Comparison of ENCODE assay signal across 8 cellular contexts in genomic region chr22:46736705-46737104, GRCh38. TPM values are rescaled to one million over a fixed set of nuclear protein-coding genes. Genes with fewer than 3 reads are reported as not detected.
DNase-seq lines count a peak whose midpoint lies in the region; ATAC-seq, FAIRE-seq and TF ChIP-seq lines count a peak whose summit lies in the region.

No MANE protein-coding gene starts in this region.

- BruUV-seq in HCT116 (replicated peaks; lab: Mats Ljungman, UMichigan) = no TSS peak

- TF ChIP-seq RAD21 in HCT116 (IDR thresholded peaks at IDR 0.05; ENCODE audit: low read depth) = no peak

- CTCF ChIA-PET in HCT116 (lab: Charles Lee) = interaction anchor here (0.7 kb wide), 1 partner anchor 1640 kb away, joined by 4 read pairs; no protein-coding TSS in a partner anchor
- CTCF ChIA-PET in activated CD8-positive, alpha-beta T cell treated with anti-CD3 and anti-CD28 coated beads for 36 hours (lab: Charles Lee) = interaction anchor here (1.2 to 2.5 kb wide), 3 partner anchors 22 to 173 kb away, joined by 3 to 8 read pairs (median 5); no protein-coding TSS in a partner anchor

- H3K27me3 ChIP-seq in HCT116 (ENCODE audit: insufficient read depth, low read length) = no peaks in the 10 kb centered on the region
- no peaks in the 10 kb centered on the region for H3K27me3 ChIP-seq in left ventricle myocardium inferior (ENCODE audit: low read depth)
- no peaks in the 10 kb centered on the region for H3K27me3 ChIP-seq in small intestine (ENCODE audit: control insufficient read depth in 2 of 2, insufficient read depth in 2 of 2, low read length in 2 of 2)

- H3K9me3 ChIP-seq in HCT116 (ENCODE audit: control insufficient read depth in 1 of 2, insufficient read depth in 1 of 2, low read depth in 1 of 2, low read length in 2 of 2) (no peaks in the 10 kb centered on the region), left ventricle myocardium inferior (replicated peaks) (no peaks in the 10 kb centered on the region), small intestine (ENCODE audit: control insufficient read depth, low read depth) (no peaks in the 10 kb centered on the region)

- peaks cover 50% of the 10 kb centered on the region for H3K79me2 ChIP-seq in HCT116 (ENCODE audit: insufficient read depth, low read length)

- peak overlapping the region; percentile 98 for H3K4me2 ChIP-seq in HCT116 (ENCODE audit: low read length)

- 11 to 43% (median 25%) methylated on average over 7 to 8 of the region's 8 CpGs for WGBS in small intestine, 3 donors

- POLR2A ChIA-PET in HCT116 (lab: Charles Lee) = no interaction called here
- POLR2A ChIA-PET in activated CD8-positive, alpha-beta T cell treated with anti-CD3 and anti-CD28 coated beads for 36 hours (lab: Charles Lee) = interaction anchor here (1.3 kb wide), 1 partner anchor 123 kb away, joined by 5 read pairs; no protein-coding TSS in a partner anchor

- no peak overlapping the region for H3K27ac ChIP-seq in HCT116 (ENCODE audit: low read depth, low read length)
- H3K27ac ChIP-seq in left ventricle myocardium inferior (replicated peaks) = peak overlapping the region; percentile 98
- H3K27ac ChIP-seq in small intestine (ENCODE audit: low read depth in 1 of 2, low read length in 1 of 2) = peak overlapping the region; percentile 87 to 96
- no peak overlapping the region for H3K27ac ChIP-seq in substantia nigra (ENCODE audit: low read depth, low read length, poor library complexity, severe bottlenecking)

- H3K4me3 ChIP-seq in HCT116 (replicated peaks in 1 of 2; ENCODE audit: low read depth in 1 of 2, low read length in 2 of 2) (peak overlapping the region; percentile 72 to 75), left ventricle myocardium inferior (peak overlapping the region; percentile 96), small intestine (ENCODE audit: low read depth in 1 of 2, low read length in 2 of 2) (peak overlapping the region; percentile 90 to 96)

- no peak overlapping the region for H2AFZ ChIP-seq in HCT116 (ENCODE audit: low read depth, low read length, poor library complexity, severe bottlenecking)

- peaks cover 47% of the 10 kb centered on the region for H3K4me1 Mint-ChIP-seq in activated CD8-positive, alpha-beta T cell treated with anti-CD3 and anti-CD28 coated beads for 36 hours (ENCODE audit: low read depth)

- no peak for TF ChIP-seq CTCF in HCT116 (IDR thresholded peaks at IDR 0.05 in 2 of 3, conservative IDR thresholded peaks at IDR 0.05 in 1 of 3; ENCODE audit: borderline replicate concordance in 1 of 3, insufficient read depth in 1 of 3, low read depth in 2 of 3, low read length in 2 of 3)
- no peak for TF ChIP-seq CTCF in activated CD8-positive, alpha-beta T cell treated with anti-CD3 and anti-CD28 coated beads for 36 hours (IDR thresholded peaks at IDR 0.05)
- TF ChIP-seq CTCF in left ventricle myocardium inferior (IDR thresholded peaks at IDR 0.05; ENCODE audit: borderline replicate concordance) = no peak

- RAD21 ChIA-PET in HCT116 (lab: Charles Lee; ENCODE audit: low non-redundant PET in 1 of 2, low total read pairs in 2 of 2, uncharacterized antibody in 2 of 2, unreplicated experiment in 2 of 2) = interaction anchor here in 1 of 2 experiments (0.7 kb wide), 1 partner anchor 48 kb away, joined by 5 read pairs; no protein-coding TSS in a partner anchor

- H3K9me2 ChIP-seq in HCT116 (ENCODE audit: insufficient read depth) = no peaks in the 10 kb centered on the region

- peaks cover 21% of the 10 kb centered on the region for H3K36me3 Mint-ChIP-seq in activated CD8-positive, alpha-beta T cell treated with anti-CD3 and anti-CD28 coated beads for 36 hours (ENCODE audit: low read depth)

- no peaks in the 10 kb centered on the region for H4K20me1 ChIP-seq in HCT116 (ENCODE audit: insufficient read depth)

- peak overlapping the region; percentile 98 for H3K27ac Mint-ChIP-seq in activated CD8-positive, alpha-beta T cell treated with anti-CD3 and anti-CD28 coated beads for 36 hours

- no peak for FAIRE-seq in small intestine (lab: Jason Lieb, UNC)

- DNase-seq in HCT116 (ENCODE audit: low read depth, low spot score) (no peak), left ventricle myocardium inferior (no peak), small intestine (no peak), substantia nigra (lab: John Stamatoyannopoulos, UW) (no peak), iPS-NIHi11 (ENCODE audit: low spot score) (no peak), HuH-7 (ENCODE audit: low spot score) (no peak)
- DNase-seq in activated CD8-positive, alpha-beta T cell treated with anti-CD3 and anti-CD28 coated beads for 36 hours = no peak

- ATAC-seq in HCT116 (no peak), HG02571 (IDR thresholded peaks at IDR 0.05; ENCODE audit: unreplicated experiment) (no peak)
- ATAC-seq in activated CD8-positive, alpha-beta T cell treated with anti-CD3 and anti-CD28 coated beads for 36 hours = no peak

- peaks cover 25 to 32% of the 10 kb centered on the region in 2 experiments for H3K4me1 ChIP-seq in HCT116 (ENCODE audit: control insufficient read depth in 1 of 2, insufficient read depth in 2 of 2, low read length in 2 of 2)
- H3K4me1 ChIP-seq in left ventricle myocardium inferior = peaks cover 96% of the 10 kb centered on the region
- peaks cover 13 to 14% of the 10 kb centered on the region in 2 donors for H3K4me1 ChIP-seq in small intestine (ENCODE audit: control insufficient read depth in 2 of 2, insufficient read depth in 1 of 2, low read depth in 1 of 2, low read length in 1 of 2)

- no peaks in the 10 kb centered on the region for H3K27me3 Mint-ChIP-seq in activated CD8-positive, alpha-beta T cell treated with anti-CD3 and anti-CD28 coated beads for 36 hours

- H3K36me3 ChIP-seq in HCT116 (ENCODE audit: control insufficient read depth in 1 of 2, insufficient read depth in 2 of 2, low read length in 2 of 2) (no peaks in the 10 kb centered on the region), left ventricle myocardium inferior (no peaks in the 10 kb centered on the region), small intestine (ENCODE audit: control insufficient read depth in 2 of 2, insufficient read depth in 2 of 2, low read length in 2 of 2) (no peaks in the 10 kb centered on the region)

- peak overlapping the region; percentile 82 for H3K9ac ChIP-seq in HCT116 (ENCODE audit: low read length)

- TF ChIP-seq POLR2A in HCT116 (IDR thresholded peaks at IDR 0.05; ENCODE audit: borderline replicate concordance, extremely low read depth, insufficient read depth, insufficient read length) = no peak

- peak overlapping the region; percentile 93 for H3K4me3 Mint-ChIP-seq in activated CD8-positive, alpha-beta T cell treated with anti-CD3 and anti-CD28 coated beads for 36 hours

- intact Hi-C loops in HCT116 (cut with micrococcal nuclease) (loop anchor here (5.0 kb wide), 1 partner anchor 174 kb away; no protein-coding TSS in a partner anchor), left ventricle myocardium inferior (cut with micrococcal nuclease) (no loop called here)
- intact Hi-C loops in activated CD8-positive, alpha-beta T cell treated with anti-CD3 and anti-CD28 coated beads for 36 hours (cut with micrococcal nuclease) = no loop called here

- no peaks in the 10 kb centered on the region for H3K9me3 Mint-ChIP-seq in activated CD8-positive, alpha-beta T cell treated with anti-CD3 and anti-CD28 coated beads for 36 hours

TF ChIP-seq in HCT116, 20 proteins besides CTCF, POLR2A, EP300 and RAD21:
- TF ChIP-seq ELF1 (IDR thresholded peaks at IDR 0.05; ENCODE audit: borderline replicate concordance, low read depth) = no peak
- TF ChIP-seq EZH2phosphoT487 (IDR thresholded peaks at IDR 0.05; ENCODE audit: borderline replicate concordance) = no peak
- no peak for TF ChIP-seq POLR2AphosphoS5 (IDR thresholded peaks at IDR 0.05; ENCODE audit: low read depth, low read length)
- no peak for TF ChIP-seq CEBPB (IDR thresholded peaks at IDR 0.05; ENCODE audit: low read depth)
- no peak for TF ChIP-seq FOSL1 (IDR thresholded peaks at IDR 0.05; ENCODE audit: low read depth)
- no peak for TF ChIP-seq SIN3A (IDR thresholded peaks at IDR 0.05; ENCODE audit: low read depth)
- TF ChIP-seq, protein P1, sequence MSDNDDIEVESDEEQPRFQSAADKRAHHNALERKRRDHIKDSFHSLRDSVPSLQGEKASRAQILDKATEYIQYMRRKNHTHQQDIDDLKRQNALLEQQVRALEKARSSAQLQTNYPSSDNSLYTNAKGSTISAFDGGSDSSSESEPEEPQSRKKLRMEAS (IDR thresholded peaks at IDR 0.05) = no peak
- TF ChIP-seq JUND (IDR thresholded peaks at IDR 0.05) = no peak
- TF ChIP-seq YY1 (IDR thresholded peaks at IDR 0.05; ENCODE audit: extremely low read depth, insufficient replicate concordance, low read depth, low read length) = no peak

RNA-seq across cellular contexts. Expression of gene CERK, which starts 1.3 kb away (rescaled TPM):
- total RNA-seq in HCT116 (2021; ENCODE audit: unreplicated experiment) (35.0 TPM), left ventricle myocardium inferior (76.9 TPM)
- 24.9 and 28.5 TPM in 2 replicates for polyA plus RNA-seq in HCT116 (2012)
- 10 to 100 TPM; 38.4 to 41.8 TPM for total RNA-seq in activated CD8-positive, alpha-beta T cell treated with anti-CD3 and anti-CD28 coated beads for 36 hours
- 10 to 100 TPM; 43.7 to 59.7 (median 59.7) TPM for polyA plus RNA-seq in small intestine

RNA-seq across cellular contexts. Expression of gene TBC1D22A, which starts 25.7 kb away (rescaled TPM):
- total RNA-seq in HCT116 (2021; ENCODE audit: unreplicated experiment) = 20.9 TPM
- 18.6 and 19.1 TPM in 2 replicates for polyA plus RNA-seq in HCT116 (2012)
- total RNA-seq in activated CD8-positive, alpha-beta T cell treated with anti-CD3 and anti-CD28 coated beads for 36 hours = 10 to 100 TPM; 41.0 to 42.8 TPM
- 16.2 TPM for total RNA-seq in left ventricle myocardium inferior
- 10 to 100 TPM; 17.7 to 23.0 (median 18.9) TPM for polyA plus RNA-seq in small intestine

Comparison
In these comparisons a context has a peak if more than half of its experiments do, and no peak if none do; other contexts are left out.
1. H3K27ac ChIP-seq: peak in left ventricle myocardium inferior (single experiment) and small intestine (2 of 2); none in HCT116 (single experiment) and substantia nigra (single experiment).
2. Peak in every context shown above with its lines, with median percentiles within 50 percentile points of each other: H3K4me3 ChIP-seq.